Comparison of ENCODE assay signal across 8 cellular contexts in the genomic region with DNA sequence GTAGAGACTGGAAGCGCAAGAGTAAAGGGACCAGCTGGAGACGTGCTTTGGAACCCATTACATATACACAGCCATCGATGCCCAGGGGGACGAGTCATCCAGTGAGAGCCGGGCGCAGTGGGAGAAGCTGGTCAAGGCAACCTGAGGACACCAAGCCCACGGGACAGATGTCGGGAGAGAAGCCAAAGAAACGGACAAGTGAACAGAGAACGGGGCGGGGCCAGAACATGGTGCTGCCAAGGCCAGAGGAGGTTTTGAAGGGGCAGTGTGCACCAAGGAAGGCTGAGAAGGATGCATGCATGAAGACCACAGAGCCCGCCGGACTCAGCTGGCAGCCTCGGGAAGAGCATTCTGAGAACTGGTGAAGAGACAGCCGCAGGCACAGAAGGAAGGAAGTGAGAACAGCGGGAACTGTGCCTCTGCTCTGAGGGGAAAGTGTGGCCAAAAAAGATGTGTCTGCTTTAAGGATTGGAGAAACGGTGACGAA. TPM values are rescaled to one million over a fixed set of nuclear protein-coding genes. Genes with fewer than 3 reads are reported as not detected.
DNase-seq lines count a peak whose midpoint lies in the region; ATAC-seq, FAIRE-seq and TF ChIP-seq lines count a peak whose summit lies in the region.

No MANE protein-coding gene starts in this region.

- H3K9me3 Mint-ChIP-seq in Caco-2 (ENCODE audit: unreplicated experiment) (no peaks in the 10 kb centered on the region), astrocyte (ENCODE audit: unreplicated experiment) (no peaks in the 10 kb centered on the region)
- no peaks in the 10 kb centered on the region for H3K9me3 Mint-ChIP-seq in natural killer cell treated with Interleukin-12 subunit alpha and Interleukin-12 subunit beta and Interleukin-15 and Interleukin-18, amount 100 ng/mL, for 72 hours

- peak overlapping the region; percentile 25 for H3K27ac Mint-ChIP-seq in Caco-2 (ENCODE audit: unreplicated experiment)
- H3K27ac Mint-ChIP-seq in astrocyte (ENCODE audit: unreplicated experiment) = no peak overlapping the region
- peak overlapping the region; percentile 45 to 68 for H3K27ac Mint-ChIP-seq in natural killer cell treated with Interleukin-12 subunit alpha and Interleukin-12 subunit beta and Interleukin-15 and Interleukin-18, amount 100 ng/mL, for 72 hours

- H3K27me3 Mint-ChIP-seq in Caco-2 (ENCODE audit: insufficient read depth, unreplicated experiment) = no peaks in the 10 kb centered on the region
- no peaks in the 10 kb centered on the region for H3K27me3 Mint-ChIP-seq in astrocyte (ENCODE audit: low read depth, unreplicated experiment)
- no peaks in the 10 kb centered on the region for H3K27me3 Mint-ChIP-seq in natural killer cell treated with Interleukin-12 subunit alpha and Interleukin-12 subunit beta and Interleukin-15 and Interleukin-18, amount 100 ng/mL, for 72 hours

- H3K79me2 ChIP-seq in astrocyte (ENCODE audit: insufficient read depth, low read length) = peaks cover 100% of the 10 kb centered on the region
- H3K79me2 ChIP-seq in hepatocyte = peaks cover 99% of the 10 kb centered on the region

- no TSS peak for BruUV-seq in Caco-2 (replicated peaks; lab: Mats Ljungman, UMichigan)

- POLR2A ChIA-PET in Caco-2 (lab: Charles Lee) = no interaction called here

- peak overlapping the region; percentile 43 for H3K9ac ChIP-seq in astrocyte (ENCODE audit: low read length)

- H3K4me3 Mint-ChIP-seq in Caco-2 (ENCODE audit: unreplicated experiment) = no peak overlapping the region
- H3K4me3 Mint-ChIP-seq in astrocyte (ENCODE audit: unreplicated experiment) = peak overlapping the region; percentile 48
- H3K4me3 Mint-ChIP-seq in natural killer cell treated with Interleukin-12 subunit alpha and Interleukin-12 subunit beta and Interleukin-15 and Interleukin-18, amount 100 ng/mL, for 72 hours = peak overlapping the region; percentile 81

- H3K9me3 ChIP-seq in Caco-2 (no peaks in the 10 kb centered on the region), astrocyte (ENCODE audit: insufficient read depth, low read depth, low read length) (no peaks in the 10 kb centered on the region), hepatocyte (ENCODE audit: low read depth) (no peaks in the 10 kb centered on the region)

- H3K27ac ChIP-seq in astrocyte (ENCODE audit: low read depth, low read length) (peak overlapping the region; percentile 49), hepatocyte (no peak overlapping the region)

- DNase-seq in Caco-2 (no peak), LHCN-M2 (ENCODE audit: low read depth) (peak; percentile 65), astrocyte (ENCODE audit: low read depth) (no peak), DMS79 (lab: John Stamatoyannopoulos, UW) (no peak), NCI-H748 treated with DMSO at 0.1 percent for 48 hours (lab: John Stamatoyannopoulos, UW) (no peak), hepatocyte (ENCODE audit: low spot score) (no peak)
- DNase-seq in natural killer cell treated with Interleukin-12 subunit alpha and Interleukin-12 subunit beta and Interleukin-15 and Interleukin-18, amount 100 ng/mL, for 72 hours (ENCODE audit: low spot score) = no peak

- H3K27me3 ChIP-seq in Caco-2 (replicated peaks; ENCODE audit: control insufficient read depth, insufficient read depth, low read length) (no peaks in the 10 kb centered on the region), astrocyte (ENCODE audit: insufficient read depth, low read length) (no peaks in the 10 kb centered on the region), hepatocyte (no peaks in the 10 kb centered on the region)

- TF ChIP-seq CTCF in Caco-2 (IDR thresholded peaks at IDR 0.05; ENCODE audit: insufficient read depth in 1 of 2, low read depth in 1 of 2, low read length in 1 of 2, severe bottlenecking in 1 of 2, unreplicated experiment in 1 of 2) (no peak), astrocyte (IDR thresholded peaks at IDR 0.05; ENCODE audit: insufficient read depth, low read depth, low read length) (no peak), hepatocyte (IDR thresholded peaks at IDR 0.05; ENCODE audit: poor library complexity) (no peak)

- peak in 1 of 2 donors; percentile 2 for ATAC-seq in natural killer cell treated with Interleukin-12 subunit alpha and Interleukin-12 subunit beta and Interleukin-15 and Interleukin-18, amount 100 ng/mL, for 72 hours
- no peak for ATAC-seq in HG03095 (IDR thresholded peaks at IDR 0.05; ENCODE audit: unreplicated experiment)

- H3K4me1 Mint-ChIP-seq in Caco-2 (ENCODE audit: low read depth, unreplicated experiment) = peaks cover 31% of the 10 kb centered on the region
- H3K4me1 Mint-ChIP-seq in astrocyte (ENCODE audit: low read depth, unreplicated experiment) = peaks cover 59% of the 10 kb centered on the region
- peaks cover 41 to 46% of the 10 kb centered on the region in 2 donors for H3K4me1 Mint-ChIP-seq in natural killer cell treated with Interleukin-12 subunit alpha and Interleukin-12 subunit beta and Interleukin-15 and Interleukin-18, amount 100 ng/mL, for 72 hours (ENCODE audit: low read depth in 2 of 2)

- H3K9me2 ChIP-seq in hepatocyte (replicated peaks; ENCODE audit: insufficient read depth) = no peaks in the 10 kb centered on the region

- CTCF ChIA-PET in Caco-2 (lab: Charles Lee) = no interaction called here

- FAIRE-seq in astrocyte (lab: Jason Lieb, UNC) = no peak

- H3K4me1 ChIP-seq in Caco-2 (no peaks in the 10 kb centered on the region), astrocyte (ENCODE audit: insufficient read depth, low read length) (peaks cover 43% of the 10 kb centered on the region), hepatocyte (ENCODE audit: insufficient read depth) (peaks cover 25% of the 10 kb centered on the region)

- H4K20me1 ChIP-seq in astrocyte (ENCODE audit: insufficient read depth, low read length) (peaks cover 100% of the 10 kb centered on the region), hepatocyte (ENCODE audit: insufficient read depth, poor library complexity, severe bottlenecking) (peaks cover 98% of the 10 kb centered on the region)

- H3K4me3 ChIP-seq in Caco-2 (ENCODE audit: low read depth, low read length) = no peak overlapping the region
- H3K4me3 ChIP-seq in astrocyte (ENCODE audit: insufficient read depth, low read depth, low read length) = no peak overlapping the region
- no peak overlapping the region for H3K4me3 ChIP-seq in hepatocyte

- H3K36me3 ChIP-seq in Caco-2 (ENCODE audit: control insufficient read depth, insufficient read depth, low read length) (no peaks in the 10 kb centered on the region; the same call in 1 of the 2 replicates), astrocyte (ENCODE audit: insufficient read depth, low read length) (no peaks in the 10 kb centered on the region), hepatocyte (replicated peaks; ENCODE audit: insufficient read depth, low read depth) (no peaks in the 10 kb centered on the region)

- H2AFZ ChIP-seq in astrocyte (ENCODE audit: low read depth, low read length) (no peak overlapping the region), hepatocyte (no peak overlapping the region)

- H3K36me3 Mint-ChIP-seq in Caco-2 (ENCODE audit: insufficient read depth, unreplicated experiment) (peaks cover 12% of the 10 kb centered on the region), astrocyte (ENCODE audit: low read depth, unreplicated experiment) (peaks cover 8% of the 10 kb centered on the region)
- no peaks in the 10 kb centered on the region for H3K36me3 Mint-ChIP-seq in natural killer cell treated with Interleukin-12 subunit alpha and Interleukin-12 subunit beta and Interleukin-15 and Interleukin-18, amount 100 ng/mL, for 72 hours

- intact Hi-C loops in Caco-2 (cut with micrococcal nuclease; ENCODE audit: unreplicated experiment) = no loop called here

- H3K4me2 ChIP-seq in astrocyte (ENCODE audit: low read length) = peak overlapping the region; percentile 64
- H3K4me2 ChIP-seq in hepatocyte = no peak overlapping the region

- 95% methylated on average over 17 of the region's 18 CpGs for WGBS in hepatocyte (ENCODE audit: low lambda C conversion rate, missing lambda C conversion rate)

RNA-seq across cellular contexts. Expression of a gene that starts 20.3 kb away (rescaled TPM):
- total RNA-seq in Caco-2 (2022) (31.3 and 38.2 TPM in 2 replicates), LHCN-M2 (2014; rRNA removed) (30.1 and 32.0 TPM in 2 replicates), astrocyte (27.3 and 34.8 TPM in 2 replicates), hepatocyte (15.6 and 18.2 TPM in 2 replicates)
- 11.1 TPM for polyA plus RNA-seq in LHCN-M2 (2012)
- total RNA-seq in natural killer cell treated with Interleukin-12 subunit alpha and Interleukin-12 subunit beta and Interleukin-15 and Interleukin-18, amount 100 ng/mL, for 72 hours = 10 to 100 TPM; 23.4 to 25.5 TPM
- 5.0 and 7.7 TPM in 2 replicates for polyA plus RNA-seq in hepatocyte
